13 cellular contexts compared by ENCODE assay signal in genomic region chr15:82681371-82681770, GRCh38. TPM values are rescaled to one million over a fixed set of nuclear protein-coding genes. Genes with fewer than 3 reads are reported as not detected.
DNase-seq lines count a peak whose midpoint lies in the region; ATAC-seq and TF ChIP-seq lines count a peak whose summit lies in the region.
"Had no signal": no experiment of that assay in that cellular context is flagged by ENCODE, and none has a peak within 500 bp of the region (broad histone marks: within the 10 kb centered on the region; RNA-seq: fewer than 3 reads in every experiment).

No MANE protein-coding gene starts in this region.

- peaks cover 2% of the 10 kb centered on the region for H3K9me3 Mint-ChIP-seq in nephron

- H3K27me3 ChIP-seq in MM.1S (replicated peaks; ENCODE audit: insufficient read depth, low read length): peaks cover 14% of the 10 kb centered on the region; the same call in 1 of the 2 replicates
- no peaks in the 10 kb centered on the region for H3K27me3 ChIP-seq in mammary epithelial cell (ENCODE audit: insufficient read depth, low read length)

- no peaks in the 10 kb centered on the region for H3K4me1 Mint-ChIP-seq in nephron

- dilution Hi-C loops in mammary epithelial cell (cut with HindIII; ENCODE audit: low sequenced_read_pairs): no loop called here

- no TSS peak for BruUV-seq in mammary epithelial cell (replicated peaks; lab: Mats Ljungman, UMichigan)

- H3K36me3 Mint-ChIP-seq in nephron (ENCODE audit: low read depth): no peaks in the 10 kb centered on the region

- CTCF ChIA-PET in mammary epithelial cell (lab: Charles Lee; ENCODE audit: low non-redundant PET): no interaction called here

- no peak overlapping the region for H3K27ac Mint-ChIP-seq in nephron

- H3K4me2 ChIP-seq in MM.1S (ENCODE audit: low read depth, low read length) (peak overlapping the region; percentile 70), mammary epithelial cell (ENCODE audit: insufficient read depth, low read depth, low read length) (peak overlapping the region; percentile 98)

- no peak overlapping the region for H2AFZ ChIP-seq in MM.1S (ENCODE audit: low read length)
- H2AFZ ChIP-seq in mammary epithelial cell (ENCODE audit: low read depth, low read length): peak overlapping the region; percentile 98

- DNase-seq in NCI-H146 (lab: John Stamatoyannopoulos, UW): peak; percentile 13
- DNase-seq in NCI-H146 treated with DMSO at 0.1 percent for 48 hours (lab: John Stamatoyannopoulos, UW; ENCODE audit: unreplicated experiment): no peak
- no peak for DNase-seq in MM.1S
- no peak for DNase-seq in mammary epithelial cell
- no peak for DNase-seq in NCI-H1105 treated with DMSO at 0.1 percent for 48 hours (lab: John Stamatoyannopoulos, UW)
- DNase-seq in NCI-H526 treated with DMSO at 0.1 percent for 48 hours (lab: John Stamatoyannopoulos, UW): no peak
- DNase-seq: 8988T, DMS153, Karpas-422 had no signal

- H3K9ac ChIP-seq in MM.1S (ENCODE audit: low read length): no peak overlapping the region
- no peak overlapping the region for H3K9ac ChIP-seq in mammary epithelial cell (ENCODE audit: insufficient read depth, low read length)

- H3K4me3 ChIP-seq in MM.1S (ENCODE audit: low read length) (peak overlapping the region; percentile 85; the same call in 1 of the 2 replicates), mammary epithelial cell (replicated peaks in 1 of 3; ENCODE audit: insufficient read depth in 1 of 3, low read depth in 2 of 3, low read length in 3 of 3) (peak overlapping the region; percentile 67 to 80 (median 69))

- no peaks in the 10 kb centered on the region for H3K9me2 ChIP-seq in MM.1S (replicated peaks; ENCODE audit: insufficient read depth, low read length)

- no peak for TF ChIP-seq CTCF in MM.1S (IDR thresholded peaks at IDR 0.05; ENCODE audit: low read length)
- no peak for TF ChIP-seq CTCF in mammary epithelial cell (conservative IDR thresholded peaks at IDR 0.05 in 1 of 2, IDR thresholded peaks at IDR 0.05 in 1 of 2; ENCODE audit: extremely low read depth in 1 of 2, insufficient read depth in 1 of 2, low read depth in 1 of 2, low read length in 2 of 2)
- no peak for TF ChIP-seq CTCF in nephron (IDR thresholded peaks at IDR 0.05; ENCODE audit: unreplicated experiment in 3 of 3)

- H3F3A ChIP-seq in MM.1S (ENCODE audit: insufficient read depth, low read length): peaks cover 3% of the 10 kb centered on the region; the same call in 1 of the 2 replicates

- H3K9me3 ChIP-seq in MM.1S (replicated peaks; ENCODE audit: insufficient read depth, low read length) (no peaks in the 10 kb centered on the region), mammary epithelial cell (replicated peaks; ENCODE audit: insufficient read depth, low read length) (no peaks in the 10 kb centered on the region)

- in situ Hi-C loops in mammary epithelial cell (cut with MboI; ENCODE audit: low sequenced_read_pairs in 2 of 2): no loop called here

- no peak for ATAC-seq in GM19395 (IDR thresholded peaks at IDR 0.05; ENCODE audit: unreplicated experiment)

- peaks cover 10% of the 10 kb centered on the region; the same call in 1 of the 2 replicates for H3K4me1 ChIP-seq in MM.1S (ENCODE audit: low read length)
- H3K4me1 ChIP-seq in mammary epithelial cell (ENCODE audit: insufficient read depth, low read length): peaks cover 10% of the 10 kb centered on the region

- intact Hi-C loops in mammary epithelial cell (cut with micrococcal nuclease): loop anchor here (2.0 kb wide), 2 partner anchors 141 to 319 kb away; partner anchors contain the start of gene RPS17

- H3K27ac ChIP-seq in MM.1S (ENCODE audit: low read length): no peak overlapping the region
- no peak overlapping the region for H3K27ac ChIP-seq in mammary epithelial cell (ENCODE audit: insufficient read depth, low read depth, low read length)
- H3K27ac ChIP-seq: RWPE1 had no signal

- H3K79me2 ChIP-seq in MM.1S (ENCODE audit: low read length) (no peaks in the 10 kb centered on the region), mammary epithelial cell (ENCODE audit: insufficient read depth, low read length) (no peaks in the 10 kb centered on the region)

- H3K36me3 ChIP-seq in MM.1S (replicated peaks; ENCODE audit: insufficient read depth, low read length) (no peaks in the 10 kb centered on the region), mammary epithelial cell (ENCODE audit: insufficient read depth, low read length) (no peaks in the 10 kb centered on the region)

- peak overlapping the region; percentile 79 to 83 (median 79) for H3K4me3 Mint-ChIP-seq in nephron

- WGBS in mammary epithelial cell (ENCODE audit: low coverage, missing lambda C conversion rate): 91% methylated on average over 10 of the region's 10 CpGs

- no peaks in the 10 kb centered on the region for H4K20me1 ChIP-seq in MM.1S (ENCODE audit: insufficient read depth, low read length)
- no peaks in the 10 kb centered on the region for H4K20me1 ChIP-seq in mammary epithelial cell (ENCODE audit: insufficient read depth, low read length)

- H3K27me3 Mint-ChIP-seq in nephron (ENCODE audit: low read depth): peaks cover 90% of the 10 kb centered on the region

RNA-seq across cellular contexts. Expression of gene AP3B2, which starts 28.3 kb away (rescaled TPM):
- total RNA-seq in mammary epithelial cell: 10 to 100 TPM in 1 of 2 donors, 1 to 10 TPM in 1; 5.5 to 12.3 TPM
- 9.4 TPM for polyA plus RNA-seq in mammary epithelial cell
- polyA minus RNA-seq in mammary epithelial cell: 8.3 TPM
- total RNA-seq: glomerular endothelial cell had no signal

RNA-seq across cellular contexts. Expression of gene CPEB1, which starts 34.2 kb away (rescaled TPM):
- total RNA-seq in mammary epithelial cell: 1 to 10 TPM in 1 of 2 donors, under 1 TPM in 1; 0.38 to 8.7 TPM
- polyA plus RNA-seq in mammary epithelial cell: 0.37 TPM
- not detected for polyA minus RNA-seq in mammary epithelial cell
- total RNA-seq: glomerular endothelial cell had no signal
